In genomic region chr5:157865844-157866243, GRCh38 we compare ENCODE assay signal across 24 cellular contexts. TPM values are rescaled to one million over a fixed set of nuclear protein-coding genes. Genes with fewer than 3 reads are reported as not detected.
DNase-seq lines count a peak whose midpoint lies in the region; ATAC-seq and TF ChIP-seq lines count a peak whose summit lies in the region.
"Had no signal": no experiment of that assay in that cellular context is flagged by ENCODE, and none has a peak within 500 bp of the region (broad histone marks: within the 10 kb centered on the region; RNA-seq: fewer than 3 reads in every experiment).

No MANE protein-coding gene starts in this region.

- TF ChIP-seq POLR2A in transverse colon (IDR thresholded peaks at IDR 0.05) = no peak

- no peak for TF ChIP-seq EP300 in transverse colon (IDR thresholded peaks at IDR 0.05; ENCODE audit: low read depth)

- H4K20me1 ChIP-seq in hepatocyte (ENCODE audit: insufficient read depth, poor library complexity, severe bottlenecking) = no peaks in the 10 kb centered on the region

- H3K79me2 ChIP-seq in hepatocyte = no peaks in the 10 kb centered on the region
- H3K79me2 ChIP-seq: parathyroid adenoma had no signal

- H3K9me3 ChIP-seq in hepatocyte (ENCODE audit: low read depth) (no peaks in the 10 kb centered on the region), transverse colon (no peaks in the 10 kb centered on the region)
- H3K9me3 ChIP-seq in naive thymus-derived CD4-positive, alpha-beta T cell (ENCODE audit: control insufficient read depth in 2 of 3, low read length in 3 of 3) = no peaks in the 10 kb centered on the region
- H3K9me3 ChIP-seq: left lung, Peyer's patch had no signal

- H3K4me3 ChIP-seq in hepatocyte (no peak overlapping the region), transverse colon (no peak overlapping the region)
- H3K4me3 ChIP-seq in naive thymus-derived CD4-positive, alpha-beta T cell (ENCODE audit: low read length) = no peak overlapping the region
- H3K4me3 ChIP-seq: left lung, Peyer's patch had no signal

- H2AFZ ChIP-seq in hepatocyte = no peak overlapping the region
- H2AFZ ChIP-seq: parathyroid adenoma had no signal

- H3K4me3 Mint-ChIP-seq in HFFc6 = no peak overlapping the region; the same call in 1 of the 2 replicates
- no peak overlapping the region for H3K4me3 Mint-ChIP-seq in naive thymus-derived CD4-positive, alpha-beta T cell
- no peak overlapping the region for H3K4me3 Mint-ChIP-seq in endothelial cell (ENCODE audit: unreplicated experiment)
- H3K4me3 Mint-ChIP-seq: activated naive CD4-positive, alpha-beta T cell treated with anti-CD3 and anti-CD28 coated beads, Interleukin-2, amount 50 U/mL, for 24 hours; activated T-cell treated with anti-CD3 and anti-CD28 coated beads, Interleukin-2, amount 50 U/mL, for 72 hours; nephron progenitor cell; stimulated activated effector memory CD8-positive, alpha-beta T cell treated with anti-CD3 and anti-CD28 coated beads, Interleukin-12 subunit alpha, Interleukin-12 subunit beta, amount 100 ng/mL, for 72 hours; T-helper 17 cell had no signal

- H3K9me3 Mint-ChIP-seq in HFFc6 = no peaks in the 10 kb centered on the region
- H3K9me3 Mint-ChIP-seq in naive thymus-derived CD4-positive, alpha-beta T cell = peaks cover 0 to 5% (median 3%) of the 10 kb centered on the region in 11 donors
- H3K9me3 Mint-ChIP-seq in endothelial cell (ENCODE audit: unreplicated experiment) = no peaks in the 10 kb centered on the region
- H3K9me3 Mint-ChIP-seq: activated naive CD4-positive, alpha-beta T cell treated with anti-CD3 and anti-CD28 coated beads, Interleukin-2, amount 50 U/mL, for 24 hours had no signal

- TF ChIP-seq CTCF in HFFc6 (IDR thresholded peaks at IDR 0.05) = no peak
- TF ChIP-seq CTCF in hepatocyte (IDR thresholded peaks at IDR 0.05; ENCODE audit: poor library complexity) = no peak
- TF ChIP-seq CTCF in transverse colon (IDR thresholded peaks at IDR 0.05) = no peak
- no peak for TF ChIP-seq CTCF in endothelial cell (IDR thresholded peaks at IDR 0.05; ENCODE audit: unreplicated experiment)

- H3K27ac ChIP-seq in hepatocyte = peak overlapping the region; percentile 67
- peak overlapping the region; percentile 12 to 38 (median 23) for H3K27ac ChIP-seq in transverse colon
- H3K27ac ChIP-seq in naive thymus-derived CD4-positive, alpha-beta T cell (ENCODE audit: low read depth, low read length) = no peak overlapping the region
- H3K27ac ChIP-seq: left lung, parathyroid adenoma, Peyer's patch had no signal

- peak; percentile 69 for DNase-seq in HFFc6
- DNase-seq in amniotic epithelial cell (ENCODE audit: low read depth) = peak; percentile 87
- DNase-seq in hepatocyte (ENCODE audit: low spot score) = peak; percentile 43
- no peak for DNase-seq in transverse colon
- no peak for DNase-seq in naive thymus-derived CD4-positive, alpha-beta T cell
- DNase-seq in NCI-H128 (lab: John Stamatoyannopoulos, UW; ENCODE audit: unreplicated experiment) = no peak
- DNase-seq in endothelial cell (ENCODE audit: low spot score) = no peak
- DNase-seq: activated CD4-positive, alpha-beta T cell treated with anti-CD3 and anti-CD28 coated beads for 48 hours; activated T-cell treated with anti-CD3 and anti-CD28 coated beads, Interleukin-2, amount 50 U/mL, for 72 hours; DMS79 treated with DMSO at 0.1 percent for 48 hours; effector CD4-positive, alpha-beta T cell; left lung; midbrain; NCI-H1105; NCI-H2081 treated with DMSO at 0.1 percent for 48 hours; NCI-H446 treated with DMSO at 0.1 percent for 48 hours; nephron progenitor cell; NK-92 treated with Interleukin-12 subunit alpha and Interleukin-12 subunit beta, amount 100 ng/mL, for 24 hours; Peyer's patch; stimulated activated CD4-positive, alpha-beta T cell treated with anti-CD3 and anti-CD28 coated beads, Interleukin-1b, Interleukin-23, amount 100 ng/mL, for 48 hours; T-helper 17 cell had no signal

- H3K4me1 Mint-ChIP-seq in HFFc6 (ENCODE audit: low read depth) (peaks cover 18% of the 10 kb centered on the region), endothelial cell (ENCODE audit: unreplicated experiment) (peaks cover 9% of the 10 kb centered on the region)
- H3K4me1 Mint-ChIP-seq in naive thymus-derived CD4-positive, alpha-beta T cell = peaks cover 8 to 31% (median 26%) of the 10 kb centered on the region in 7 donors

- no peak for ATAC-seq in naive thymus-derived CD4-positive, alpha-beta T cell
- ATAC-seq: activated T-cell treated with anti-CD3 and anti-CD28 coated beads, Interleukin-2, amount 50 U/mL, for 72 hours; left lung; stimulated activated effector memory CD8-positive, alpha-beta T cell treated with anti-CD3 and anti-CD28 coated beads, Interleukin-12 subunit alpha, Interleukin-12 subunit beta, amount 100 ng/mL, for 72 hours; T-helper 17 cell had no signal

- H3K27me3 ChIP-seq in hepatocyte = no peaks in the 10 kb centered on the region
- no peaks in the 10 kb centered on the region for H3K27me3 ChIP-seq in transverse colon
- no peaks in the 10 kb centered on the region for H3K27me3 ChIP-seq in naive thymus-derived CD4-positive, alpha-beta T cell (ENCODE audit: control insufficient read depth in 2 of 2, insufficient read depth in 2 of 2, low read length in 2 of 2)
- H3K27me3 ChIP-seq: left lung, Peyer's patch had no signal

- no peaks in the 10 kb centered on the region for H3K36me3 ChIP-seq in hepatocyte (replicated peaks; ENCODE audit: insufficient read depth, low read depth)
- no peaks in the 10 kb centered on the region for H3K36me3 ChIP-seq in transverse colon
- H3K36me3 ChIP-seq in naive thymus-derived CD4-positive, alpha-beta T cell (ENCODE audit: control insufficient read depth in 2 of 3, insufficient read depth in 3 of 3, low read length in 3 of 3) = no peaks in the 10 kb centered on the region
- H3K36me3 ChIP-seq: left lung, Peyer's patch had no signal

- in situ Hi-C loops in transverse colon (cut with MboI; ENCODE audit: low pct_ligation_motif_present in 1 of 4, low pct_unique_long_range_greater_than_20kb in 1 of 4, low sequenced_read_pairs in 3 of 4) = no loop called here

- POLR2A ChIA-PET in naive thymus-derived CD4-positive, alpha-beta T cell (lab: Charles Lee) = no interaction called here

- H3K9me2 ChIP-seq in hepatocyte (replicated peaks; ENCODE audit: insufficient read depth) = no peaks in the 10 kb centered on the region

- WGBS in hepatocyte (ENCODE audit: low lambda C conversion rate, missing lambda C conversion rate) = 11% methylated on average over 4 of the region's 4 CpGs
- 18 to 37% methylated on average over 4 of the region's 4 CpGs for WGBS in transverse colon (ENCODE audit: low coverage in 1 of 2), 2 donors

- H3K27me3 Mint-ChIP-seq in HFFc6 (ENCODE audit: insufficient read depth) (peaks cover 4% of the 10 kb centered on the region), endothelial cell (ENCODE audit: unreplicated experiment) (peaks cover 6% of the 10 kb centered on the region)
- H3K27me3 Mint-ChIP-seq in naive thymus-derived CD4-positive, alpha-beta T cell = peaks cover 0 to 4% (median 0%) of the 10 kb centered on the region in 5 donors
- H3K27me3 Mint-ChIP-seq: activated naive CD4-positive, alpha-beta T cell treated with anti-CD3 and anti-CD28 coated beads, Interleukin-2, amount 50 U/mL, for 24 hours; T-helper 17 cell had no signal

- intact Hi-C loops in transverse colon (cut with DNase I; ENCODE audit: low total_unique reads) = no loop called here
- intact Hi-C loops in naive thymus-derived CD4-positive, alpha-beta T cell (cut with micrococcal nuclease) = no loop called here

- peak overlapping the region; percentile 36 for H3K4me2 ChIP-seq in hepatocyte

- H3K27ac Mint-ChIP-seq in HFFc6 (peak overlapping the region; percentile 70), endothelial cell (ENCODE audit: unreplicated experiment) (no peak overlapping the region)
- no peak overlapping the region for H3K27ac Mint-ChIP-seq in naive thymus-derived CD4-positive, alpha-beta T cell
- H3K27ac Mint-ChIP-seq: activated naive CD4-positive, alpha-beta T cell treated with anti-CD3 and anti-CD28 coated beads, Interleukin-2, amount 50 U/mL, for 24 hours; activated T-cell treated with anti-CD3 and anti-CD28 coated beads, Interleukin-2, amount 50 U/mL, for 72 hours; nephron progenitor cell; stimulated activated effector memory CD8-positive, alpha-beta T cell treated with anti-CD3 and anti-CD28 coated beads, Interleukin-12 subunit alpha, Interleukin-12 subunit beta, amount 100 ng/mL, for 72 hours; T-helper 17 cell had no signal

- H3K36me3 Mint-ChIP-seq in HFFc6 (ENCODE audit: low read depth) = no peaks in the 10 kb centered on the region
- no peaks in the 10 kb centered on the region for H3K36me3 Mint-ChIP-seq in naive thymus-derived CD4-positive, alpha-beta T cell
- H3K36me3 Mint-ChIP-seq in endothelial cell (ENCODE audit: low read depth, unreplicated experiment) = no peaks in the 10 kb centered on the region
- H3K36me3 Mint-ChIP-seq: activated naive CD4-positive, alpha-beta T cell treated with anti-CD3 and anti-CD28 coated beads, Interleukin-2, amount 50 U/mL, for 24 hours; stimulated activated effector memory CD8-positive, alpha-beta T cell treated with anti-CD3 and anti-CD28 coated beads, Interleukin-12 subunit alpha, Interleukin-12 subunit beta, amount 100 ng/mL, for 72 hours had no signal

- H3K4me1 ChIP-seq in hepatocyte (ENCODE audit: insufficient read depth) = peaks cover 20% of the 10 kb centered on the region
- peaks cover 0 to 12% (median 7%) of the 10 kb centered on the region in 4 donors for H3K4me1 ChIP-seq in transverse colon
- peaks cover 0 to 3% of the 10 kb centered on the region in 2 donors for H3K4me1 ChIP-seq in naive thymus-derived CD4-positive, alpha-beta T cell (ENCODE audit: control insufficient read depth in 2 of 2, insufficient read depth in 2 of 2, low read length in 2 of 2)
- H3K4me1 ChIP-seq: left lung, Peyer's patch had no signal

- CTCF ChIA-PET in naive thymus-derived CD4-positive, alpha-beta T cell (lab: Charles Lee) = no interaction called here

RNA-seq across cellular contexts. Expression of gene CLINT1, which starts 6.9 kb away (rescaled TPM):
- total RNA-seq in HFFc6 (2021; fragmentation: NEBNext Ultra II Directional; extraction: Animal tissue kit (Norgen Biotek cat#: 25700)) = 10 to 100 TPM; 80.7 to 90.3 (median 85.5) TPM
- total RNA-seq in hepatocyte (107 and 129 TPM in 2 replicates), transverse colon (100 to 1,000 TPM in 3 of 4 donors, 10 to 100 TPM in 1; 75.6 to 174 (median 131) TPM), endothelial cell (ENCODE audit: unreplicated experiment) (72.9 TPM)
- 78.0 and 84.0 TPM in 2 replicates for polyA plus RNA-seq in hepatocyte
- 10 to 100 TPM; 58.8 to 94.2 (median 74.0) TPM for total RNA-seq in naive thymus-derived CD4-positive, alpha-beta T cell
- polyA plus RNA-seq in naive thymus-derived CD4-positive, alpha-beta T cell = 10 to 100 TPM; 57.5 to 85.6 TPM

Comparison
In these comparisons a context has a peak if more than half of its experiments do, and no peak if none do; other contexts are left out.
1. DNase-seq: peak in HFFc6 (single experiment), amniotic epithelial cell (single experiment) and hepatocyte (single experiment); none in transverse colon (single experiment), naive thymus-derived CD4-positive, alpha-beta T cell (0 of 9), NCI-H128 (single experiment) and endothelial cell (single experiment).